Comparison of ENCODE assay signal across 11 cellular contexts in the genomic region with DNA sequence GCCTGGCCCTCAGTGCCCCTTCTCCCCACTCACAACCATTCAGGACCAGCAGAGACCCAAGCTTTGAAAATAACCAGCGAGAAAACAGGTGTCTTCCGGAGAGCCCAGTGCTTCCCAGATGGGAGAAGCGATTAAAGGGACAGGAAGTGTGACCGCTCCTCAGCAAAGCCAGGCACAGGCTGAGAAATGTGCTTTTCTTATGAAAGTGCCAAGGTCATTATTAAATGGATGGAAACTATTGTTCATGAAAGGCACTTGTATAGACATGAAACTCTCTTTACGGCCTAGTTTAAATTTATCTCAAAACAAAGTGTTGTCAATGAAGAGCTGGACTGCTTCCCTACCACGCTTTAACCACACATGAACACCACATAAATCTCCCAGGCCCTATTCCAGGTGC.
"Had no signal": no experiment of that assay in that cellular context is flagged by ENCODE, and none has a peak within 500 bp of the region (broad histone marks: within the 10 kb centered on the region; RNA-seq: fewer than 3 reads in every experiment).

No MANE protein-coding gene starts in this region.

- H3K36me3 ChIP-seq: brain microvascular endothelial cell, SJCRH30, stomach had no signal

- H3K27me3 ChIP-seq: brain microvascular endothelial cell, SJCRH30, stomach had no signal

- DNase-seq: activated CD4-positive, alpha-beta T cell treated with anti-CD3 and anti-CD28 coated beads, Interleukin-2, amount 10 ng/mL, durations not matched to agents 7 days and 5 days; activated CD8-positive, alpha-beta memory T cell treated with anti-CD3 and anti-CD28 coated beads, Interleukin-2, amount 50 U/mL, for 48 hours; activated gamma-delta T cell treated with Interleukin-2 at 50 U/mL for 16 hours; activated naive CD8-positive, alpha-beta T cell treated with anti-CD3 and anti-CD28 coated beads for 36 hours; brain microvascular endothelial cell; endodermal cell; erythroblast; immature natural killer cell; midbrain; stomach had no signal

- H3K36me3 Mint-ChIP-seq: activated naive CD8-positive, alpha-beta T cell treated with anti-CD3 and anti-CD28 coated beads for 36 hours; immature natural killer cell had no signal

- H3K4me1 Mint-ChIP-seq: activated CD4-positive, alpha-beta T cell treated with anti-CD3 and anti-CD28 coated beads, Interleukin-2, amount 10 ng/mL, durations not matched to agents 7 days and 5 days; activated naive CD8-positive, alpha-beta T cell treated with anti-CD3 and anti-CD28 coated beads for 36 hours; endodermal cell; immature natural killer cell had no signal

- H3K27me3 Mint-ChIP-seq: activated naive CD8-positive, alpha-beta T cell treated with anti-CD3 and anti-CD28 coated beads for 36 hours had no signal

- H3K4me3 ChIP-seq: SJCRH30, stomach had no signal

- H3K27ac ChIP-seq: brain microvascular endothelial cell, SJCRH30, stomach had no signal

- H3K27ac Mint-ChIP-seq: activated CD4-positive, alpha-beta T cell treated with anti-CD3 and anti-CD28 coated beads, Interleukin-2, amount 10 ng/mL, durations not matched to agents 7 days and 5 days; activated naive CD8-positive, alpha-beta T cell treated with anti-CD3 and anti-CD28 coated beads for 36 hours; endodermal cell had no signal

- H3K4me3 Mint-ChIP-seq: activated CD4-positive, alpha-beta T cell treated with anti-CD3 and anti-CD28 coated beads, Interleukin-2, amount 10 ng/mL, durations not matched to agents 7 days and 5 days; activated naive CD8-positive, alpha-beta T cell treated with anti-CD3 and anti-CD28 coated beads for 36 hours; endodermal cell; immature natural killer cell had no signal

- H3K9me3 ChIP-seq: SJCRH30, stomach had no signal

- H3K9me3 Mint-ChIP-seq: activated CD4-positive, alpha-beta T cell treated with anti-CD3 and anti-CD28 coated beads, Interleukin-2, amount 10 ng/mL, durations not matched to agents 7 days and 5 days; activated naive CD8-positive, alpha-beta T cell treated with anti-CD3 and anti-CD28 coated beads for 36 hours; endodermal cell; immature natural killer cell had no signal

- H3K4me1 ChIP-seq: stomach had no signal
